In genomic region chr5:149990518-149991376, GRCh38 we compare ENCODE assay signal across 8 cellular contexts. TPM values are rescaled to one million over a fixed set of nuclear protein-coding genes. Genes with fewer than 3 reads are reported as not detected.
DNase-seq lines count a peak whose midpoint lies in the region; ATAC-seq, FAIRE-seq and TF ChIP-seq lines count a peak whose summit lies in the region.

No MANE protein-coding gene starts in this region.

- no peak overlapping the region for H3K4me3 ChIP-seq in GM12878

- TF ChIP-seq EP300 in GM12878 (IDR thresholded peaks at IDR 0.05; ENCODE audit: borderline replicate concordance in 1 of 2, control insufficient read depth in 1 of 2, low read depth in 2 of 2, low read length in 2 of 2) = no peak

- peak; percentile 71 for ATAC-seq in HG02759 (IDR thresholded peaks at IDR 0.05; ENCODE audit: unreplicated experiment)
- peak; percentile 95 for ATAC-seq in GM12878

- 71% methylated on average over 4 of the region's 4 CpGs for WGBS in GM12878 (ENCODE audit: insufficient coverage, insufficient replicate concordance, low lambda C conversion rate, missing lambda C conversion rate)

- POLR2A ChIA-PET in GM12878 (lab: Charles Lee) = interaction anchor here (0.6 to 0.8 kb wide), 2 partner anchors 10 to 354 kb away, joined by 3 to 4 read pairs; partner anchors contain the start of genes HMGXB3 and TIGD6

- peak; percentile 99 for TF ChIP-seq RAD21 in GM12878 (IDR thresholded peaks at IDR 0.05; ENCODE audit: insufficient read depth, low read depth, low read length)

- no peak overlapping the region for H3K27ac ChIP-seq in GM12878 (ENCODE audit: control insufficient read depth, insufficient read depth)

- no peaks in the 10 kb centered on the region for H3K79me2 ChIP-seq in GM12878 (ENCODE audit: control insufficient read depth, insufficient read depth, low read length)

- FAIRE-seq in GM12878 (lab: Jason Lieb, UNC) = peak; percentile 27

- H4K20me1 ChIP-seq in GM12878 (ENCODE audit: control insufficient read depth, insufficient read depth) = no peaks in the 10 kb centered on the region

- no peak overlapping the region for H3K9ac ChIP-seq in GM12878 (ENCODE audit: control insufficient read depth, insufficient read depth, low read length)

- intact Hi-C loops in GM12878 (cut with micrococcal nuclease; ENCODE audit: unreplicated experiment) = loop anchor here (1.0 to 5.0 kb wide), 3 partner anchors 138 to 354 kb away; no protein-coding TSS in a partner anchor

- no peak overlapping the region for H2AFZ ChIP-seq in GM12878 (ENCODE audit: control insufficient read depth, low read depth, low read length)

- SMC1A ChIA-PET in GM12878 (lab: Charles Lee; ENCODE audit: uncharacterized antibody, unreplicated experiment) = interaction anchor here (0.6 to 3.9 kb wide), 28 partner anchors 9 to 367 kb away, joined by 3 to 45 read pairs (median 4); no protein-coding TSS in a partner anchor

- no peaks in the 10 kb centered on the region for H3K27me3 ChIP-seq in GM12878 (replicated peaks in 1 of 2; ENCODE audit: control insufficient read depth in 2 of 2, insufficient read depth in 2 of 2, low read length in 1 of 2)

- H3K4me2 ChIP-seq in GM12878 (ENCODE audit: control insufficient read depth, insufficient read depth) = no peak overlapping the region

- H3K9me3 ChIP-seq in GM12878 (replicated peaks; ENCODE audit: control insufficient read depth, insufficient read depth, low read length) = no peaks in the 10 kb centered on the region

- in situ Hi-C loops in GM12878 (cut with MboI) = no loop called here

- no TSS peak for BruUV-seq in GM12878 (replicated peaks; lab: Mats Ljungman, UMichigan)

- no peaks in the 10 kb centered on the region for H3K4me1 ChIP-seq in GM12878 (ENCODE audit: control insufficient read depth, insufficient read depth, low read length)

- DNase-seq in GM04504 (ENCODE audit: low read depth) (peak; percentile 37), NCI-H1930 (lab: John Stamatoyannopoulos, UW) (peak; percentile 7 to 41), T1000 (lab: John Stamatoyannopoulos, UW) (peak; percentile 35), GM12878 (ENCODE audit: low read depth, low spot score) (peak; percentile 26), iPS DF 19.7 (ENCODE audit: low read depth, low spot score) (peak; percentile 33), NK-92 (lab: John Stamatoyannopoulos, UW; ENCODE audit: unreplicated experiment) (no peak)
- peak; percentile 28 to 58 for DNase-seq in stimulated activated CD4-positive, alpha-beta T cell treated with anti-CD3 and anti-CD28 coated beads, Interleukin-12 subunit alpha, Interleukin-12 subunit beta, amount 100 ng/mL, for 24 hours (ENCODE audit: low read depth in 2 of 2)

- peak; percentile 86 to 96 (median 92); a peak in 5 of 6 replicates for TF ChIP-seq CTCF in GM12878 (IDR thresholded peaks at IDR 0.05 in 2 of 3, conservative IDR thresholded peaks at IDR 0.05 in 1 of 3; ENCODE audit: control insufficient read depth in 2 of 3, extremely low read depth in 1 of 3, insufficient read depth in 1 of 3, low read depth in 3 of 3, low read length in 3 of 3)

- H3K36me3 ChIP-seq in GM12878 (ENCODE audit: control insufficient read depth in 2 of 2, insufficient read depth in 2 of 2, low read length in 1 of 2) = no peaks in the 10 kb centered on the region

- RAD21 ChIA-PET in GM12878 (lab: Charles Lee; ENCODE audit: unreplicated experiment) = interaction anchor here (0.6 to 2.7 kb wide), 24 partner anchors 9 to 373 kb away, joined by 3 to 24 read pairs (median 4); partner anchors contain the start of genes HMGXB3, SLC26A2 and TIGD6

- no peak for TF ChIP-seq POLR2A in GM12878 (IDR thresholded peaks at IDR 0.05; ENCODE audit: low read depth, low read length)

- CTCF ChIA-PET in GM12878 (lab: Yijun Ruan, JAX) = interaction anchor here (0.6 to 5.3 kb wide), 44 partner anchors 8 to 413 kb away, joined by 3 to 132 read pairs (median 4); partner anchors contain the start of genes CSF1R, HMGXB3, SLC26A2 and TIGD6

TF ChIP-seq in GM12878, 131 proteins besides CTCF, POLR2A, EP300 and RAD21 (continues in another document):
- TF ChIP-seq YY1 (IDR thresholded peaks at IDR 0.05; ENCODE audit: low read depth, low read length) = peak; percentile 62
- 0 out of 2 replicates have a peak, but pooled peaks have one; percentile 11 for TF ChIP-seq TCF7 (IDR thresholded peaks at IDR 0.05; ENCODE audit: borderline replicate concordance)
- peak; percentile 93 for TF ChIP-seq SMC3 (IDR thresholded peaks at IDR 0.05; ENCODE audit: borderline replicate concordance, low read length)
- TF ChIP-seq STAT3 (IDR thresholded peaks at IDR 0.05; ENCODE audit: low read depth, low read length) = no peak
- TF ChIP-seq RBBP5 (conservative IDR thresholded peaks at IDR 0.05) = no peak
- no peak for TF ChIP-seq ZNF384 (IDR thresholded peaks at IDR 0.05; ENCODE audit: borderline replicate concordance, low read depth, low read length)

RNA-seq across cellular contexts. Expression of gene TIGD6, which starts 9.7 kb away (rescaled TPM):
- 8.5 and 8.9 TPM in 2 replicates for total RNA-seq in GM12878 (2013; cell fraction: nucleolus; rRNA removed)
- total RNA-seq in GM12878 (2014; rRNA removed) (3.4 and 3.7 TPM in 2 replicates), GM12878 (2014; rRNA removed; fragmentation: Illumina TruSeq; extraction: Trizol) (2.6 and 2.7 TPM in 2 replicates), GM12878 (2021) (2.2 and 2.9 TPM in 2 replicates)
- polyA plus RNA-seq in GM12878 (2011; ENCODE audit: low read depth) = 2.6 TPM
- polyA plus RNA-seq in GM12878 (2011; rRNA removed) (3.2 and 3.7 TPM in 2 replicates), GM12878 (2014; fragmentation: Illumina TruSeq; extraction: Trizol) (2.6 and 3.5 TPM in 2 replicates), GM12878 (2014; fragmentation: Nextera tagmentation; extraction: Ambion mirVana) (1 to 10 TPM in 1 of 2 experiments, under 1 TPM in 1; 0.84 to 1.1 TPM), GM12878 (2014; rRNA removed) (2.7 and 3.3 TPM in 2 replicates), GM12878 (2016; fragmentation: Nextera tagmentation; extraction: Ambion mirVana) (1 to 10 TPM; 4.0 to 4.1 TPM)
- polyA plus RNA-seq in GM12878 (2011; cell fraction: cytosol; rRNA removed) = 2.8 and 4.0 TPM in 2 replicates
- 3.0 and 5.2 TPM in 2 replicates for polyA plus RNA-seq in GM12878 (2011; cell fraction: nucleus; rRNA removed)
- 2.5 and 3.0 TPM in 2 replicates for polyA plus RNA-seq in GM12878 (2012)
- polyA minus RNA-seq in GM12878 (2011; rRNA and poly(A)+ RNA removed) = 6.9 and 8.8 TPM in 2 replicates
- 0.83 and 2.1 TPM in 2 replicates for polyA minus RNA-seq in GM12878 (2011; cell fraction: cytosol; rRNA and poly(A)+ RNA removed)
- 5.1 and 7.5 TPM in 2 replicates for polyA minus RNA-seq in GM12878 (2011; cell fraction: nucleus; rRNA and poly(A)+ RNA removed)

RNA-seq across cellular contexts. Expression of gene HMGXB3, which starts 9.8 kb away (rescaled TPM):
- 99.4 and 101 TPM in 2 replicates for total RNA-seq in GM12878 (2013; cell fraction: nucleolus; rRNA removed)
- 33.7 and 34.6 TPM in 2 replicates for total RNA-seq in GM12878 (2014; rRNA removed)
- total RNA-seq in GM12878 (2014; rRNA removed; fragmentation: Illumina TruSeq; extraction: Trizol) = 25.4 and 26.2 TPM in 2 replicates
- 34.9 and 38.1 TPM in 2 replicates for total RNA-seq in GM12878 (2021)
- 15.0 TPM for polyA plus RNA-seq in GM12878 (2011; ENCODE audit: low read depth)
- 37.6 and 42.2 TPM in 2 replicates for polyA plus RNA-seq in GM12878 (2011; rRNA removed)
- 42.5 and 47.4 TPM in 2 replicates for polyA plus RNA-seq in GM12878 (2011; cell fraction: cytosol; rRNA removed)
- polyA plus RNA-seq in GM12878 (2011; cell fraction: nucleus; rRNA removed) = 69.6 and 86.9 TPM in 2 replicates
- 19.5 and 22.3 TPM in 2 replicates for polyA plus RNA-seq in GM12878 (2012)
- 28.6 and 30.8 TPM in 2 replicates for polyA plus RNA-seq in GM12878 (2014; fragmentation: Illumina TruSeq; extraction: Trizol)
- 1 to 10 TPM in 1 of 2 experiments, under 1 TPM in 1; 1.00 to 1.8 TPM for polyA plus RNA-seq in GM12878 (2014; fragmentation: Nextera tagmentation; extraction: Ambion mirVana)
- polyA plus RNA-seq in GM12878 (2014; rRNA removed) = 39.3 and 40.1 TPM in 2 replicates
- polyA plus RNA-seq in GM12878 (2016; fragmentation: Nextera tagmentation; extraction: Ambion mirVana) = 10 to 100 TPM; 16.8 to 18.4 TPM
- polyA minus RNA-seq in GM12878 (2011; rRNA and poly(A)+ RNA removed) = 40.4 and 59.5 TPM in 2 replicates
- 16.3 and 17.4 TPM in 2 replicates for polyA minus RNA-seq in GM12878 (2011; cell fraction: cytosol; rRNA and poly(A)+ RNA removed)
- 34.2 and 49.2 TPM in 2 replicates for polyA minus RNA-seq in GM12878 (2011; cell fraction: nucleus; rRNA and poly(A)+ RNA removed)

RNA-seq across cellular contexts. Expression of gene SLC26A2, which starts 30.2 kb away (rescaled TPM):
- 7.6 and 9.6 TPM in 2 replicates for total RNA-seq in GM12878 (2013; cell fraction: nucleolus; rRNA removed)
- total RNA-seq in GM12878 (2014; rRNA removed) = 6.3 and 7.6 TPM in 2 replicates
- total RNA-seq in GM12878 (2014; rRNA removed; fragmentation: Illumina TruSeq; extraction: Trizol) = 5.8 and 6.4 TPM in 2 replicates
- 5.7 and 6.1 TPM in 2 replicates for total RNA-seq in GM12878 (2021)
- 1.3 TPM for polyA plus RNA-seq in GM12878 (2011; ENCODE audit: low read depth)
- 4.3 and 5.9 TPM in 2 replicates for polyA plus RNA-seq in GM12878 (2011; rRNA removed)
- polyA plus RNA-seq in GM12878 (2011; cell fraction: cytosol; rRNA removed) = 1.9 and 2.2 TPM in 2 replicates
- 1.6 and 1.9 TPM in 2 replicates for polyA plus RNA-seq in GM12878 (2011; cell fraction: nucleus; rRNA removed)
- polyA plus RNA-seq in GM12878 (2012) = 1.6 TPM in 2 replicates
- polyA plus RNA-seq in GM12878 (2014; fragmentation: Illumina TruSeq; extraction: Trizol) = 5.0 and 6.5 TPM in 2 replicates
- polyA plus RNA-seq in GM12878 (2014; fragmentation: Nextera tagmentation; extraction: Ambion mirVana) = 1 to 10 TPM; 1.7 to 1.9 TPM
- 2.8 and 2.9 TPM in 2 replicates for polyA plus RNA-seq in GM12878 (2014; rRNA removed)
- 1 to 10 TPM; 3.4 to 4.2 TPM for polyA plus RNA-seq in GM12878 (2016; fragmentation: Nextera tagmentation; extraction: Ambion mirVana)
- 8.1 and 14.2 TPM in 2 replicates for polyA minus RNA-seq in GM12878 (2011; rRNA and poly(A)+ RNA removed)
- 2.5 and 5.2 TPM in 2 replicates for polyA minus RNA-seq in GM12878 (2011; cell fraction: cytosol; rRNA and poly(A)+ RNA removed)
- polyA minus RNA-seq in GM12878 (2011; cell fraction: nucleus; rRNA and poly(A)+ RNA removed) = 2.9 and 3.2 TPM in 2 replicates

RNA-seq across cellular contexts. Expression of gene PDE6A, which starts 46.2 kb away (rescaled TPM):
- total RNA-seq in GM12878 (2013; cell fraction: nucleolus; rRNA removed) = not detected in 2 replicates
- total RNA-seq in GM12878 (2014; rRNA removed) = not detected in 2 replicates
- not detected in 2 replicates for total RNA-seq in GM12878 (2014; rRNA removed; fragmentation: Illumina TruSeq; extraction: Trizol)
- not detected in 2 replicates for total RNA-seq in GM12878 (2021)
- polyA plus RNA-seq in GM12878 (2011; ENCODE audit: low read depth) = not detected
- polyA plus RNA-seq in GM12878 (2011; rRNA removed) = not detected in 2 replicates
- not detected in 2 replicates for polyA plus RNA-seq in GM12878 (2011; cell fraction: cytosol; rRNA removed)
- not detected in 2 replicates for polyA plus RNA-seq in GM12878 (2011; cell fraction: nucleus; rRNA removed)
- 0.03 TPM in 1 of 2 replicates, not detected in the other for polyA plus RNA-seq in GM12878 (2012)
- polyA plus RNA-seq in GM12878 (2014; fragmentation: Illumina TruSeq; extraction: Trizol) = not detected in 2 replicates
- not detected for polyA plus RNA-seq in GM12878 (2014; fragmentation: Nextera tagmentation; extraction: Ambion mirVana)
- 0.03 TPM in 1 of 2 replicates, not detected in the other for polyA plus RNA-seq in GM12878 (2014; rRNA removed)
- polyA plus RNA-seq in GM12878 (2016; fragmentation: Nextera tagmentation; extraction: Ambion mirVana) = under 1 TPM; 0.05 to 0.26 TPM
- not detected in 2 replicates for polyA minus RNA-seq in GM12878 (2011; rRNA and poly(A)+ RNA removed)
- polyA minus RNA-seq in GM12878 (2011; cell fraction: cytosol; rRNA and poly(A)+ RNA removed) = not detected in 2 replicates
- not detected in 2 replicates for polyA minus RNA-seq in GM12878 (2011; cell fraction: nucleus; rRNA and poly(A)+ RNA removed)
